In genomic region chr6:125753218-125753936, GRCh38 we compare ENCODE assay signal across 8 cellular contexts. TPM values are rescaled to one million over a fixed set of nuclear protein-coding genes. Genes with fewer than 3 reads are reported as not detected.
DNase-seq lines count a peak whose midpoint lies in the region; ATAC-seq and TF ChIP-seq lines count a peak whose summit lies in the region.

No MANE protein-coding gene starts in this region.

- CTCF ChIA-PET in Caco-2 (lab: Charles Lee) (interaction anchor here (0.7 to 1.2 kb wide), 5 partner anchors 14 to 446 kb away, joined by 3 to 14 read pairs (median 4); partner anchors contain the start of genes HINT3 and NCOA7), mammary epithelial cell (lab: Charles Lee; ENCODE audit: low non-redundant PET) (interaction anchor here (0.6 to 0.7 kb wide), 3 partner anchors 166 to 211 kb away, joined by 3 to 17 read pairs (median 3); no protein-coding TSS in a partner anchor)

- intact Hi-C loops in Caco-2 (cut with micrococcal nuclease; ENCODE audit: unreplicated experiment), result loop anchor here (1.0 to 10.0 kb wide), 4 partner anchors 241 to 879 kb away; no protein-coding TSS in a partner anchor
- intact Hi-C loops in mammary epithelial cell (cut with micrococcal nuclease), result loop anchor here (2.0 kb wide), 1 partner anchor 243 kb away; no protein-coding TSS in a partner anchor

- dilution Hi-C loops in mammary epithelial cell (cut with HindIII; ENCODE audit: low sequenced_read_pairs), result loop anchor here (5.0 kb wide), 1 partner anchor 71 kb away; no protein-coding TSS in a partner anchor

- no peaks in the 10 kb centered on the region for H3K9me3 Mint-ChIP-seq in Caco-2 (ENCODE audit: unreplicated experiment)
- H3K9me3 Mint-ChIP-seq in mesothelial cell of epicardium, result no peaks in the 10 kb centered on the region

- in situ Hi-C loops in mammary epithelial cell (cut with MboI; ENCODE audit: low sequenced_read_pairs in 2 of 2), result loop anchor here (25.0 kb wide), 3 partner anchors 241 to 891 kb away; partner anchors contain the start of gene TPD52L1 (in 1 of the 2)

- BruUV-seq in Caco-2 (replicated peaks; lab: Mats Ljungman, UMichigan) (no TSS peak), mammary epithelial cell (replicated peaks; lab: Mats Ljungman, UMichigan) (no TSS peak)

- H3K4me1 Mint-ChIP-seq in Caco-2 (ENCODE audit: low read depth, unreplicated experiment), result peaks cover 12% of the 10 kb centered on the region
- peaks cover 28% of the 10 kb centered on the region for H3K4me1 Mint-ChIP-seq in mesothelial cell of epicardium

- DNase-seq in Caco-2 (no peak), mammary epithelial cell (no peak), mesothelial cell of epicardium (ENCODE audit: low spot score in 2 of 2, unreplicated experiment in 2 of 2) (no peak), activated gamma-delta T cell (lab: John Stamatoyannopoulos, UW) (no peak), ecto neural progenitor cell (ENCODE audit: low spot score) (no peak), NCI-H1436 (lab: John Stamatoyannopoulos, UW) (no peak)

- H2AFZ ChIP-seq in Loucy (ENCODE audit: low read length) (no peak overlapping the region), mammary epithelial cell (ENCODE audit: low read depth, low read length) (no peak overlapping the region)

- H3K27ac Mint-ChIP-seq in Caco-2 (ENCODE audit: unreplicated experiment), result no peak overlapping the region
- no peak overlapping the region for H3K27ac Mint-ChIP-seq in mesothelial cell of epicardium

- H3K4me3 ChIP-seq in Caco-2 (ENCODE audit: low read depth, low read length) (no peak overlapping the region), Loucy (ENCODE audit: low read length, poor library complexity, severe bottlenecking) (no peak overlapping the region), mammary epithelial cell (replicated peaks in 1 of 3; ENCODE audit: insufficient read depth in 1 of 3, low read depth in 2 of 3, low read length in 3 of 3) (no peak overlapping the region)

- H3K36me3 Mint-ChIP-seq in Caco-2 (ENCODE audit: insufficient read depth, unreplicated experiment) (no peaks in the 10 kb centered on the region), mesothelial cell of epicardium (no peaks in the 10 kb centered on the region)

- no peaks in the 10 kb centered on the region for H3K9me2 ChIP-seq in Loucy (replicated peaks; ENCODE audit: low read depth, low read length)

- ATAC-seq in HG02678 (IDR thresholded peaks at IDR 0.05; ENCODE audit: unreplicated experiment), result no peak

- H3K36me3 ChIP-seq in Caco-2 (ENCODE audit: control insufficient read depth, insufficient read depth, low read length), result no peaks in the 10 kb centered on the region
- no peaks in the 10 kb centered on the region for H3K36me3 ChIP-seq in Loucy (ENCODE audit: insufficient read depth, low read length)
- no peaks in the 10 kb centered on the region for H3K36me3 ChIP-seq in mammary epithelial cell (ENCODE audit: insufficient read depth, low read length)

- 61% methylated on average over 5 of the region's 5 CpGs for WGBS in mammary epithelial cell (ENCODE audit: low coverage, missing lambda C conversion rate)

- H3K4me3 Mint-ChIP-seq in Caco-2 (ENCODE audit: unreplicated experiment), result no peak overlapping the region
- H3K4me3 Mint-ChIP-seq in mesothelial cell of epicardium, result no peak overlapping the region

- peaks cover 17% of the 10 kb centered on the region for H3K27me3 Mint-ChIP-seq in Caco-2 (ENCODE audit: insufficient read depth, unreplicated experiment)
- H3K27me3 Mint-ChIP-seq in mesothelial cell of epicardium (ENCODE audit: low read depth), result peaks cover 35% of the 10 kb centered on the region

- no peak overlapping the region for H3K27ac ChIP-seq in mammary epithelial cell (ENCODE audit: insufficient read depth, low read depth, low read length)

- POLR2A ChIA-PET in Caco-2 (lab: Charles Lee), result no interaction called here

- H3K4me1 ChIP-seq in Caco-2 (peaks cover 11% of the 10 kb centered on the region; the same call in 1 of the 2 replicates), Loucy (ENCODE audit: insufficient read depth, low read length, poor library complexity, severe bottlenecking) (no peaks in the 10 kb centered on the region), mammary epithelial cell (ENCODE audit: insufficient read depth, low read length) (peaks cover 14% of the 10 kb centered on the region)

- H4K20me1 ChIP-seq in Loucy (ENCODE audit: insufficient read depth, low read length, poor library complexity, severe bottlenecking), result no peaks in the 10 kb centered on the region
- no peaks in the 10 kb centered on the region for H4K20me1 ChIP-seq in mammary epithelial cell (ENCODE audit: insufficient read depth, low read length)

- TF ChIP-seq CTCF in Caco-2 (IDR thresholded peaks at IDR 0.05; ENCODE audit: insufficient read depth in 1 of 2, low read depth in 1 of 2, low read length in 1 of 2, severe bottlenecking in 1 of 2, unreplicated experiment in 1 of 2) (peak; percentile 38 to 44), Loucy (conservative IDR thresholded peaks at IDR 0.05; ENCODE audit: low read length) (peak; percentile 70), mammary epithelial cell (conservative IDR thresholded peaks at IDR 0.05 in 1 of 2, IDR thresholded peaks at IDR 0.05 in 1 of 2; ENCODE audit: extremely low read depth in 1 of 2, insufficient read depth in 1 of 2, low read depth in 1 of 2, low read length in 2 of 2) (peak; percentile 23 to 49), mesothelial cell of epicardium (IDR thresholded peaks at IDR 0.05; ENCODE audit: unreplicated experiment) (peak; percentile 40)

- H3K79me2 ChIP-seq in Loucy (ENCODE audit: insufficient read depth, low read length), result no peaks in the 10 kb centered on the region
- H3K79me2 ChIP-seq in mammary epithelial cell (ENCODE audit: insufficient read depth, low read length), result no peaks in the 10 kb centered on the region

- no peaks in the 10 kb centered on the region for H3F3A ChIP-seq in Loucy (ENCODE audit: low read depth)

- H3K4me2 ChIP-seq in Loucy (ENCODE audit: low read depth, low read length, poor library complexity, severe bottlenecking), result no peak overlapping the region
- H3K4me2 ChIP-seq in mammary epithelial cell (ENCODE audit: insufficient read depth, low read depth, low read length), result no peak overlapping the region

- no peaks in the 10 kb centered on the region for H3K9me3 ChIP-seq in Caco-2
- H3K9me3 ChIP-seq in Loucy (ENCODE audit: insufficient read depth, low read depth, low read length), result no peaks in the 10 kb centered on the region
- H3K9me3 ChIP-seq in mammary epithelial cell (replicated peaks; ENCODE audit: insufficient read depth, low read length), result no peaks in the 10 kb centered on the region

- H3K9ac ChIP-seq in Loucy (ENCODE audit: low read depth, low read length, poor library complexity, severe bottlenecking), result no peak overlapping the region
- no peak overlapping the region for H3K9ac ChIP-seq in mammary epithelial cell (ENCODE audit: insufficient read depth, low read length)

- H3K27me3 ChIP-seq in Caco-2 (replicated peaks; ENCODE audit: control insufficient read depth, insufficient read depth, low read length) (no peaks in the 10 kb centered on the region; the same call in 1 of the 2 replicates), Loucy (ENCODE audit: insufficient read depth, low read length, poor library complexity, severe bottlenecking) (peaks cover 4% of the 10 kb centered on the region), mammary epithelial cell (ENCODE audit: insufficient read depth, low read length) (peaks cover 21% of the 10 kb centered on the region)

RNA-seq across cellular contexts. Expression of gene HEY2, which starts 3.9 kb away (rescaled TPM):
- total RNA-seq in Caco-2 (2022), result 0.12 TPM in 1 of 2 replicates, not detected in the other
- total RNA-seq in mammary epithelial cell, result under 1 TPM in 1 of 2 donors, not detected in 1; 0.17 TPM
- not detected for polyA plus RNA-seq in mammary epithelial cell
- not detected for polyA minus RNA-seq in mammary epithelial cell
- 8.8 to 11.7 TPM (median 9.6 TPM) in 3 replicates for total RNA-seq in mesothelial cell of epicardium

RNA-seq across cellular contexts. Expression of gene NCOA7, which starts 37.4 kb away (rescaled TPM):
- total RNA-seq in Caco-2 (2022) (62.0 and 67.9 TPM in 2 replicates), mammary epithelial cell (10 to 100 TPM; 29.0 to 29.1 TPM), mesothelial cell of epicardium (43.5 to 52.4 TPM (median 45.7 TPM) in 3 replicates)
- polyA plus RNA-seq in mammary epithelial cell, result 10.5 TPM
- 55.3 TPM for polyA minus RNA-seq in mammary epithelial cell
